Comparison of ENCODE assay signal across 8 cellular contexts in genomic region chr17:55501626-55502025, GRCh38. TPM values are rescaled to one million over a fixed set of nuclear protein-coding genes. Genes with fewer than 3 reads are reported as not detected.
"Had no signal": no experiment of that assay in that cellular context is flagged by ENCODE, and none has a peak within 500 bp of the region (broad histone marks: within the 10 kb centered on the region; RNA-seq: fewer than 3 reads in every experiment).

No MANE protein-coding gene starts in this region.

RNA-seq across cellular contexts. Expression of gene SMIM36, which starts 9.6 kb away (rescaled TPM):
- total RNA-seq: activated B cell treated with CpG ODN at 0.5 μM for 24 hours; activated CD4-positive, alpha-beta memory T cell treated with anti-CD3 and anti-CD28 coated beads for 36 hours; activated CD4-positive, alpha-beta T cell treated with anti-CD3 and anti-CD28 coated beads, Interleukin-2, amount 10 ng/mL, durations not matched to agents 7 days and 5 days; activated naive CD4-positive, alpha-beta T cell treated with anti-CD3 and anti-CD28 coated beads, Interleukin-2, amount 50 U/mL, for 72 hours; activated T-cell treated with anti-CD3 and anti-CD28 coated beads, Interleukin-2, amount 50 U/mL, for 4 hours; astrocyte; MCF 10A; SK-MEL-5 had no signal
